Comparison of ENCODE assay signal across 16 cellular contexts in the genomic region with DNA sequence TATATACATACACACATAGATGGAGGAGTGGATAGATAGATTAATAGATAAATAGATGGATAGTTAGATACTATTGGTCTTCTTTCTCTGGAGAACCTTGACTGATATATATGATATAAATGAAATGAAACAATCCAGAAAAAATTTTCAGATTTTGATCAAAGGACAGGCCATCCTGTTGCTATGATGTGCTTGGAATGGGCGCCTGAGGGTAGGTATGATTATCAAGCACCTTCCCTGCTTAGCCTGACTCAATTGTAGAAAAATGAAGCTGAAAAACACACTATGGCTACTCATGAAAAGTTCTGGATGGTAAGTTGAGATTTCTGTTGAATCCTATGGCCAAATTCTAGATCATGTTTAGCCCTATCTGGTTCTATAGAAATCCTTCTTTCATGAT.
"Had no signal": no experiment of that assay in that cellular context is flagged by ENCODE, and none has a peak within 500 bp of the region (broad histone marks: within the 10 kb centered on the region; RNA-seq: fewer than 3 reads in every experiment).

No MANE protein-coding gene starts in this region.

- H3K4me1 ChIP-seq: neural progenitor cell had no signal

- H2AFZ ChIP-seq: neural progenitor cell had no signal

- H3K4me2 ChIP-seq: neural progenitor cell had no signal

- H3K27ac ChIP-seq: neural progenitor cell, tibial artery had no signal

- H3K36me3 ChIP-seq: neural progenitor cell, pancreas, tibial artery had no signal

- H3K27me3 Mint-ChIP-seq: stimulated activated naive CD8-positive, alpha-beta T cell treated with anti-CD3 and anti-CD28 coated beads, Interleukin-15, Interleukin-2, amounts not matched to agents 100 ng/mL and 50 ng/mL, for 24 hours had no signal

- H3K9me3 Mint-ChIP-seq: neural progenitor cell had no signal

- ATAC-seq: left ventricle myocardium superior; natural killer cell treated with Interleukin-12 subunit alpha and Interleukin-12 subunit beta and Interleukin-15 and Interleukin-18, amount 100 ng/mL, for 72 hours; right cardiac atrium had no signal

- H3K27me3 ChIP-seq: neural progenitor cell, pancreas, tibial artery had no signal

- H3K4me3 Mint-ChIP-seq: natural killer cell treated with Interleukin-12 subunit alpha and Interleukin-12 subunit beta and Interleukin-15 and Interleukin-18, amount 100 ng/mL, for 72 hours; neural progenitor cell; stimulated activated naive CD8-positive, alpha-beta T cell treated with anti-CD3 and anti-CD28 coated beads, Interleukin-15, Interleukin-2, amounts not matched to agents 100 ng/mL and 50 ng/mL, for 24 hours had no signal

- H3K36me3 Mint-ChIP-seq: natural killer cell treated with Interleukin-12 subunit alpha and Interleukin-12 subunit beta and Interleukin-15 and Interleukin-18, amount 100 ng/mL, for 72 hours; neural progenitor cell had no signal

- H3K4me3 ChIP-seq: lung, neural progenitor cell, pancreas, tibial artery had no signal

- H3K9me3 ChIP-seq: pancreas, tibial artery had no signal

- DNase-seq: head of caudate nucleus; hippocampal formation; left colon; left ventricle myocardium superior; midbrain; nucleus accumbens; pancreas; right cardiac atrium; small intestine; stimulated activated CD4-positive, alpha-beta T cell treated with anti-CD3 and anti-CD28 coated beads, Interleukin-2, amount 100 ng/mL, for 48 hours; tibial artery had no signal

- H3K27ac Mint-ChIP-seq: natural killer cell treated with Interleukin-12 subunit alpha and Interleukin-12 subunit beta and Interleukin-15 and Interleukin-18, amount 100 ng/mL, for 72 hours; neural progenitor cell; progenitor cell of endocrine pancreas; stimulated activated naive CD8-positive, alpha-beta T cell treated with anti-CD3 and anti-CD28 coated beads, Interleukin-15, Interleukin-2, amounts not matched to agents 100 ng/mL and 50 ng/mL, for 24 hours had no signal
